ENCODE assay signal across 8 cellular contexts in genomic region chr1:184972281-184973055, GRCh38. TPM values are rescaled to one million over a fixed set of nuclear protein-coding genes. Genes with fewer than 3 reads are reported as not detected.
DNase-seq lines count a peak whose midpoint lies in the region; TF ChIP-seq lines count a peak whose summit lies in the region.

No MANE protein-coding gene starts in this region.

- H3K9me2 ChIP-seq in PC-9 (ENCODE audit: insufficient read depth) = no peaks in the 10 kb centered on the region

- peak; percentile 18 for DNase-seq in Daoy (ENCODE audit: low read depth)
- no peak for DNase-seq in PC-9
- no peak for DNase-seq in endodermal cell
- no peak for DNase-seq in prostate gland (ENCODE audit: low spot score)
- DNase-seq in ureter (ENCODE audit: low spot score) = no peak
- DNase-seq in mesenteric fat pad (ENCODE audit: low spot score) = no peak
- DNase-seq in WERI-Rb-1 = no peak
- no peak for DNase-seq in NCI-H1092 treated with DMSO at 0.1 percent for 48 hours (lab: John Stamatoyannopoulos, UW)

- H3K9me3 ChIP-seq in PC-9 (ENCODE audit: insufficient read depth, low read depth) (no peaks in the 10 kb centered on the region), endodermal cell (ENCODE audit: control insufficient read depth, low read length) (no peaks in the 10 kb centered on the region), prostate gland (no peaks in the 10 kb centered on the region), WERI-Rb-1 (ENCODE audit: severe bottlenecking) (no peaks in the 10 kb centered on the region)

- no peaks in the 10 kb centered on the region for H3K27me3 ChIP-seq in PC-9 (ENCODE audit: insufficient read depth, low read depth)
- peaks cover 57% of the 10 kb centered on the region for H3K27me3 ChIP-seq in endodermal cell (ENCODE audit: control insufficient read depth, insufficient read depth, low read length, poor library complexity, severe bottlenecking)
- H3K27me3 ChIP-seq in prostate gland (replicated peaks; ENCODE audit: insufficient read depth) = no peaks in the 10 kb centered on the region
- H3K27me3 ChIP-seq in WERI-Rb-1 (ENCODE audit: insufficient read depth, low read depth, severe bottlenecking) = peaks cover 23% of the 10 kb centered on the region

- peaks cover 6% of the 10 kb centered on the region for H3K4me1 Mint-ChIP-seq in endodermal cell

- TF ChIP-seq CTCF in PC-9 (conservative IDR thresholded peaks at IDR 0.05) (no peak), endodermal cell (conservative IDR thresholded peaks at IDR 0.05) (no peak), prostate gland (IDR thresholded peaks at IDR 0.05) (no peak), WERI-Rb-1 (IDR thresholded peaks at IDR 0.05; ENCODE audit: low read depth, low read length) (no peak)

- peaks cover 2% of the 10 kb centered on the region for H3K9me3 Mint-ChIP-seq in endodermal cell

- WGBS in endodermal cell (ENCODE audit: insufficient coverage in 1 of 2, insufficient read length in 1 of 2), 2 experiments = 83% methylated on average over 3 to 4 of the region's 4 CpGs
- 36% methylated on average over 4 of the region's 4 CpGs for WGBS in prostate gland

- peaks cover 63% of the 10 kb centered on the region for H3K27me3 Mint-ChIP-seq in endodermal cell (ENCODE audit: insufficient read depth)

- no peaks in the 10 kb centered on the region for H3K36me3 ChIP-seq in PC-9 (ENCODE audit: low read depth)
- no peaks in the 10 kb centered on the region for H3K36me3 ChIP-seq in endodermal cell (ENCODE audit: control insufficient read depth, insufficient read depth, low read length)
- H3K36me3 ChIP-seq in prostate gland = no peaks in the 10 kb centered on the region
- no peaks in the 10 kb centered on the region for H3K36me3 ChIP-seq in WERI-Rb-1

- H3K4me3 ChIP-seq in PC-9 (peak overlapping the region; percentile 92), endodermal cell (ENCODE audit: low read length) (peak overlapping the region; percentile 84), prostate gland (peak overlapping the region; percentile 75 to 85), WERI-Rb-1 (ENCODE audit: low read depth, low read length) (no peak overlapping the region)

- no peak overlapping the region for H3K27ac Mint-ChIP-seq in endodermal cell

- H3K4me2 ChIP-seq in PC-9 = peak overlapping the region; percentile 96

- H3K4me1 ChIP-seq in PC-9 (replicated peaks; ENCODE audit: insufficient read depth) (peaks cover 20% of the 10 kb centered on the region), endodermal cell (ENCODE audit: control insufficient read depth, insufficient read depth, low read length) (no peaks in the 10 kb centered on the region), prostate gland (replicated peaks) (no peaks in the 10 kb centered on the region)

- H2AFZ ChIP-seq in PC-9 = no peak overlapping the region

- TF ChIP-seq POLR2A in prostate gland (IDR thresholded peaks at IDR 0.05) = no peak

- no TSS peak for BruUV-seq in PC-9 (replicated peaks; lab: Mats Ljungman, UMichigan)

- H3K9ac ChIP-seq in endodermal cell (ENCODE audit: extremely low read depth, low read length, poor library complexity, severe bottlenecking) = no peak overlapping the region

- no peaks in the 10 kb centered on the region for H3K36me3 Mint-ChIP-seq in endodermal cell (ENCODE audit: low read depth)

- 0 out of 2 replicates have a peak, but pooled peaks cover 4% of the 10 kb centered on the region for H3K79me2 ChIP-seq in PC-9 (ENCODE audit: low read depth)

- no peak overlapping the region; the same call in 1 of the 2 replicates for H3K27ac ChIP-seq in PC-9
- H3K27ac ChIP-seq in endodermal cell (ENCODE audit: low read depth, low read length) = no peak overlapping the region
- H3K27ac ChIP-seq in prostate gland = peak overlapping the region; percentile 68 to 84
- no peak overlapping the region for H3K27ac ChIP-seq in WERI-Rb-1

- intact Hi-C loops in PC-9 (cut with micrococcal nuclease; ENCODE audit: unreplicated experiment) (loop anchor here (5.0 kb wide), 1 partner anchor 185 kb away; the partner anchor contains the start of genes SWT1 and TRMT1L), prostate gland (cut with DNase I) (no loop called here)

- CTCF ChIA-PET in PC-9 (lab: Charles Lee) = no interaction called here

- H4K20me1 ChIP-seq in PC-9 (ENCODE audit: insufficient read depth) = no peaks in the 10 kb centered on the region

- POLR2A ChIA-PET in PC-9 (lab: Charles Lee; ENCODE audit: unreplicated experiment) = interaction anchor here (0.6 kb wide), 1 partner anchor 217 kb away, joined by 13 read pairs; no protein-coding TSS in a partner anchor

- peak overlapping the region; percentile 68 for H3K4me3 Mint-ChIP-seq in endodermal cell

- H3F3A ChIP-seq in PC-9 (ENCODE audit: insufficient read depth, low read depth) = no peaks in the 10 kb centered on the region

RNA-seq across cellular contexts. Expression of gene NIBAN1, which starts 1.8 kb away (rescaled TPM):
- 15.4 and 17.4 TPM in 2 replicates for total RNA-seq in Daoy (2014; rRNA removed; shearing (Covaris generic))
- total RNA-seq in PC-9 (2021) (29.3 and 31.5 TPM in 2 replicates), endodermal cell (1 to 10 TPM; 4.8 to 5.1 TPM), prostate gland (10 to 100 TPM; 47.3 to 97.4 TPM), ureter (41.1 TPM), mesenteric fat pad (25.9 TPM)
- polyA plus RNA-seq in endodermal cell (2013, experiment 1 of 2) = 1.4 TPM
- 1.2 TPM for polyA plus RNA-seq in endodermal cell (2013, experiment 2 of 2)

Comparison
In these comparisons a context has a peak if more than half of its experiments do, and no peak if none do; other contexts are left out.
1. H3K27ac ChIP-seq: peak in prostate gland (2 of 2); none in PC-9 (single experiment), endodermal cell (single experiment) and WERI-Rb-1 (single experiment).